9 cellular contexts compared by ENCODE assay signal in the genomic region with DNA sequence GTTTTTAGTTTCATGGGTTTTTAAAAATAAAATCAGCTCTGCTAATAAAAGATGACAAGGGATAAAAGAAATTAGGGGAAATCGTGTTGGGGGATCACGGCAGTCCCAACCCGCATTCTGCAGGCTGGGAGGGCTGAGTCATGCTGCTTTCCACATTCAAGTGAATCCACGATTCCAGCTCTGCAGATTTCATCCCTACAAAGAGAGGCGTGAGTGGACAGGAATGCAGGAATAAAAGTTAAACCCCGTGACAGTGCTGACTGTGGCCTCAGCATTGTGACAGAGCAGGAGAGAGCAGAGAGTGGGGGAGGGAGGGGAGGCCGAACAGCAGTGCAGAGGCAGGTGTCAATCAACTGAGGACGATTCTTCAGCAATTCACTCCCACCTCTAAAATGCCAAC.
DNase-seq lines count a peak whose midpoint lies in the region; ATAC-seq, FAIRE-seq and TF ChIP-seq lines count a peak whose summit lies in the region.
"Had no signal": no experiment of that assay in that cellular context is flagged by ENCODE, and none has a peak within 500 bp of the region (broad histone marks: within the 10 kb centered on the region; RNA-seq: fewer than 3 reads in every experiment).

No MANE protein-coding gene starts in this region.

- H3K36me3 ChIP-seq in adipocyte (ENCODE audit: control insufficient read depth, insufficient read depth, low read length, severe bottlenecking) (peaks cover 51% of the 10 kb centered on the region), kidney (ENCODE audit: control insufficient read depth in 1 of 2, insufficient read depth in 2 of 2, low read length in 2 of 2) (peaks cover 13 to 42% of the 10 kb centered on the region in 2 donors), stomach (peaks cover 0 to 70% (median 52%) of the 10 kb centered on the region in 4 donors), ascending aorta (peaks cover 16 to 29% of the 10 kb centered on the region in 2 donors)

- no peak for TF ChIP-seq POLR2A in stomach (IDR thresholded peaks at IDR 0.05)

- H3K4me1 ChIP-seq in adipocyte (ENCODE audit: control insufficient read depth, insufficient read depth, low read length), result peaks cover 26% of the 10 kb centered on the region
- peaks cover 0 to 10% of the 10 kb centered on the region in 2 donors for H3K4me1 ChIP-seq in kidney (ENCODE audit: control insufficient read depth in 1 of 2, insufficient read depth in 1 of 2, low read depth in 1 of 2, low read length in 2 of 2)
- H3K4me1 ChIP-seq in stomach, result peaks cover 0 to 28% (median 13%) of the 10 kb centered on the region in 4 donors
- peaks cover 0 to 3% of the 10 kb centered on the region in 2 donors for H3K4me1 ChIP-seq in ascending aorta

- H3K27ac ChIP-seq in kidney (ENCODE audit: low read depth in 2 of 2, low read length in 2 of 2), result peak overlapping the region in 1 of 2 donors; percentile 2
- peak overlapping the region in 3 of 5 donors; percentile 7 to 40 (median 37) for H3K27ac ChIP-seq in stomach
- no peak overlapping the region for H3K27ac ChIP-seq in ascending aorta

- H3K4me3 ChIP-seq in adipocyte (ENCODE audit: low read length) (peak overlapping the region; percentile 58), kidney (ENCODE audit: low read length in 2 of 2) (no peak overlapping the region), stomach (no peak overlapping the region), ascending aorta (no peak overlapping the region)

- ATAC-seq in GM19438 (IDR thresholded peaks at IDR 0.05; ENCODE audit: low read depth, unreplicated experiment) (peak; percentile 38), GM21528 (IDR thresholded peaks at IDR 0.05; ENCODE audit: low FRiP score, unreplicated experiment) (no peak), GM19351 (IDR thresholded peaks at IDR 0.05; ENCODE audit: unreplicated experiment) (no peak), HG02970 (IDR thresholded peaks at IDR 0.05; ENCODE audit: low FRiP score, unreplicated experiment) (no peak)

- TF ChIP-seq CTCF in kidney (IDR thresholded peaks at IDR 0.05; ENCODE audit: borderline replicate concordance, extremely low read depth, insufficient read depth) (no peak), stomach (IDR thresholded peaks at IDR 0.05) (no peak), ascending aorta (IDR thresholded peaks at IDR 0.05) (no peak)

- 58 to 72% (median 68%) methylated on average over 8 of the region's 8 CpGs for WGBS in stomach, 5 donors

- H3K27me3 ChIP-seq in adipocyte (replicated peaks; ENCODE audit: control insufficient read depth, insufficient read depth, low read length), result no peaks in the 10 kb centered on the region
- H3K27me3 ChIP-seq in stomach, result no peaks in the 10 kb centered on the region
- no peaks in the 10 kb centered on the region for H3K27me3 ChIP-seq in ascending aorta

- TF ChIP-seq EP300 in stomach (IDR thresholded peaks at IDR 0.05), result no peak

- intact Hi-C loops in kidney (cut with DNase I), result no loop called here
- intact Hi-C loops in stomach (cut with DNase I; ENCODE audit: low total_unique reads), result no loop called here
- intact Hi-C loops in ascending aorta (cut with DNase I), result no loop called here

- DNase-seq in adipocyte (ENCODE audit: low read depth) (peak; percentile 85), kidney (peak; percentile 77), stomach (no peak), ascending aorta (ENCODE audit: low spot score in 2 of 2) (no peak)
- DNase-seq: aorta had no signal

- peak overlapping the region; percentile 66 for H3K9ac ChIP-seq in adipocyte (ENCODE audit: low read length)
- no peak overlapping the region for H3K9ac ChIP-seq in kidney (ENCODE audit: low read length in 2 of 2)

- no peak for FAIRE-seq in kidney (lab: Jason Lieb, UNC)

- H3K9me3 ChIP-seq in adipocyte (ENCODE audit: control insufficient read depth, low read length) (no peaks in the 10 kb centered on the region), kidney (ENCODE audit: control insufficient read depth in 1 of 2, low read length in 2 of 2) (no peaks in the 10 kb centered on the region), stomach (no peaks in the 10 kb centered on the region), ascending aorta (no peaks in the 10 kb centered on the region)

Comparison
In these comparisons a context has a peak if more than half of its experiments do, and no peak if none do; other contexts are left out.
1. DNase-seq: peak in adipocyte (single experiment) and kidney (single experiment); none in stomach (single experiment) and ascending aorta (0 of 2).
2. H3K27ac ChIP-seq: peak in stomach (3 of 5); none in ascending aorta (0 of 2).